1 cellular context compared by ENCODE assay signal in the genomic region with DNA sequence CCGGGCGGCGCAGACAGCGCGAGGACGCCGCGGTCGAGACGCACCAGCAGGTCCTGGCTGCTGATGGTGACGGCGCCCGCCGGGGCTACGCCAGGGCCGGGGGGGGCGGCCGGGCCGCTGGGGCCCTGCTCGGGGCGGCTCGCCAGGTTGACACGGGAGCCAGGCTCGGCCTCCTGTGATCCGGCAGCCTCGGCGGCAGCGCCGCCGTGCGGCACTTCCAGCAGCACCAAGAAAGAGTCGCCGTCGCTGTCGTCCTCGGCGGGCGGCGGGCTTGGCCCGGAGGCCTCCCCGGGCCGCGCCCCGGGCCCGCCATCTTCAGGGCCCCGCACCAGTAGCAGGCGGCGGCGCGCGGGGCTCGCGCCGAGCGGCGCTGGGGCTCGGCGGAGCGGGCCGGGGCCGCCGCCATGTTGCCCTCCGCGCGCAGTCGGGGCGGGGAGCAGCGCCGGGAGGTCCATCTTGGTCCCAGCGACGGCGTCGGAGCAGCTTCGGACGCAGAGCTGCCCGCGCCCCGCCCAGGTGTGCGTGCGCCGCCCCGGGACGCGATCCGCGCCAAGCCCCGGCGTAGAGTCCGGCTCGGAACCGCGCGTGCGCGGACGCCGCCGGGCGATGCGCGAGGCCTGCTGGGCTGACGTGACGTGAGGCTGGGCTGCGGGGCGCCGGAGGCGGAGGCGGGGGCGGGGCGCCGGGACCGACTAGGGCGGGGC.
TF ChIP-seq lines count a peak whose summit lies in the region.

A gene with protein sequence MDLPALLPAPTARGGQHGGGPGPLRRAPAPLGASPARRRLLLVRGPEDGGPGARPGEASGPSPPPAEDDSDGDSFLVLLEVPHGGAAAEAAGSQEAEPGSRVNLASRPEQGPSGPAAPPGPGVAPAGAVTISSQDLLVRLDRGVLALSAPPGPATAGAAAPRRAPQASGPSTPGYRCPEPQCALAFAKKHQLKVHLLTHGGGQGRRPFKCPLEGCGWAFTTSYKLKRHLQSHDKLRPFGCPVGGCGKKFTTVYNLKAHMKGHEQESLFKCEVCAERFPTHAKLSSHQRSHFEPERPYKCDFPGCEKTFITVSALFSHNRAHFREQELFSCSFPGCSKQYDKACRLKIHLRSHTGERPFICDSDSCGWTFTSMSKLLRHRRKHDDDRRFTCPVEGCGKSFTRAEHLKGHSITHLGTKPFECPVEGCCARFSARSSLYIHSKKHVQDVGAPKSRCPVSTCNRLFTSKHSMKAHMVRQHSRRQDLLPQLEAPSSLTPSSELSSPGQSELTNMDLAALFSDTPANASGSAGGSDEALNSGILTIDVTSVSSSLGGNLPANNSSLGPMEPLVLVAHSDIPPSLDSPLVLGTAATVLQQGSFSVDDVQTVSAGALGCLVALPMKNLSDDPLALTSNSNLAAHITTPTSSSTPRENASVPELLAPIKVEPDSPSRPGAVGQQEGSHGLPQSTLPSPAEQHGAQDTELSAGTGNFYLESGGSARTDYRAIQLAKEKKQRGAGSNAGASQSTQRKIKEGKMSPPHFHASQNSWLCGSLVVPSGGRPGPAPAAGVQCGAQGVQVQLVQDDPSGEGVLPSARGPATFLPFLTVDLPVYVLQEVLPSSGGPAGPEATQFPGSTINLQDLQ (minus strand): TSS at position 481 of the 704 bp plus-strand sequence. CDS start 26 bp downstream, at position 455.

TF ChIP-seq in HCT116, 20 proteins besides CTCF, POLR2A, EP300 and RAD21:
- TF ChIP-seq ZNF274 (IDR thresholded peaks at IDR 0.05; ENCODE audit: low read depth, low read length), result no peak
- TF ChIP-seq, protein P1, sequence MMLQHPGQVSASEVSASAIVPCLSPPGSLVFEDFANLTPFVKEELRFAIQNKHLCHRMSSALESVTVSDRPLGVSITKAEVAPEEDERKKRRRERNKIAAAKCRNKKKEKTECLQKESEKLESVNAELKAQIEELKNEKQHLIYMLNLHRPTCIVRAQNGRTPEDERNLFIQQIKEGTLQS (IDR thresholded peaks at IDR 0.05), result no peak
- TF ChIP-seq YY1 (IDR thresholded peaks at IDR 0.05; ENCODE audit: extremely low read depth, insufficient replicate concordance, low read depth, low read length), result peak; percentile 85
- TF ChIP-seq EGR1 (IDR thresholded peaks at IDR 0.05; ENCODE audit: low read depth), result no peak
- TF ChIP-seq EZH2 (IDR thresholded peaks at IDR 0.05), result no peak
- TF ChIP-seq, protein P2, sequence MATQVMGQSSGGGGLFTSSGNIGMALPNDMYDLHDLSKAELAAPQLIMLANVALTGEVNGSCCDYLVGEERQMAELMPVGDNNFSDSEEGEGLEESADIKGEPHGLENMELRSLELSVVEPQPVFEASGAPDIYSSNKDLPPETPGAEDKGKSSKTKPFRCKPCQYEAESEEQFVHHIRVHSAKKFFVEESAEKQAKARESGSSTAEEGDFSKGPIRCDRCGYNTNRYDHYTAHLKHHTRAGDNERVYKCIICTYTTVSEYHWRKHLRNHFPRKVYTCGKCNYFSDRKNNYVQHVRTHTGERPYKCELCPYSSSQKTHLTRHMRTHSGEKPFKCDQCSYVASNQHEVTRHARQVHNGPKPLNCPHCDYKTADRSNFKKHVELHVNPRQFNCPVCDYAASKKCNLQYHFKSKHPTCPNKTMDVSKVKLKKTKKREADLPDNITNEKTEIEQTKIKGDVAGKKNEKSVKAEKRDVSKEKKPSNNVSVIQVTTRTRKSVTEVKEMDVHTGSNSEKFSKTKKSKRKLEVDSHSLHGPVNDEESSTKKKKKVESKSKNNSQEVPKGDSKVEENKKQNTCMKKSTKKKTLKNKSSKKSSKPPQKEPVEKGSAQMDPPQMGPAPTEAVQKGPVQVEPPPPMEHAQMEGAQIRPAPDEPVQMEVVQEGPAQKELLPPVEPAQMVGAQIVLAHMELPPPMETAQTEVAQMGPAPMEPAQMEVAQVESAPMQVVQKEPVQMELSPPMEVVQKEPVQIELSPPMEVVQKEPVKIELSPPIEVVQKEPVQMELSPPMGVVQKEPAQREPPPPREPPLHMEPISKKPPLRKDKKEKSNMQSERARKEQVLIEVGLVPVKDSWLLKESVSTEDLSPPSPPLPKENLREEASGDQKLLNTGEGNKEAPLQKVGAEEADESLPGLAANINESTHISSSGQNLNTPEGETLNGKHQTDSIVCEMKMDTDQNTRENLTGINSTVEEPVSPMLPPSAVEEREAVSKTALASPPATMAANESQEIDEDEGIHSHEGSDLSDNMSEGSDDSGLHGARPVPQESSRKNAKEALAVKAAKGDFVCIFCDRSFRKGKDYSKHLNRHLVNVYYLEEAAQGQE (IDR thresholded peaks at IDR 0.05; ENCODE audit: low read depth), result no peak
- TF ChIP-seq ZFX (IDR thresholded peaks at IDR 0.05), result peak; percentile 95
- TF ChIP-seq, protein P3, sequence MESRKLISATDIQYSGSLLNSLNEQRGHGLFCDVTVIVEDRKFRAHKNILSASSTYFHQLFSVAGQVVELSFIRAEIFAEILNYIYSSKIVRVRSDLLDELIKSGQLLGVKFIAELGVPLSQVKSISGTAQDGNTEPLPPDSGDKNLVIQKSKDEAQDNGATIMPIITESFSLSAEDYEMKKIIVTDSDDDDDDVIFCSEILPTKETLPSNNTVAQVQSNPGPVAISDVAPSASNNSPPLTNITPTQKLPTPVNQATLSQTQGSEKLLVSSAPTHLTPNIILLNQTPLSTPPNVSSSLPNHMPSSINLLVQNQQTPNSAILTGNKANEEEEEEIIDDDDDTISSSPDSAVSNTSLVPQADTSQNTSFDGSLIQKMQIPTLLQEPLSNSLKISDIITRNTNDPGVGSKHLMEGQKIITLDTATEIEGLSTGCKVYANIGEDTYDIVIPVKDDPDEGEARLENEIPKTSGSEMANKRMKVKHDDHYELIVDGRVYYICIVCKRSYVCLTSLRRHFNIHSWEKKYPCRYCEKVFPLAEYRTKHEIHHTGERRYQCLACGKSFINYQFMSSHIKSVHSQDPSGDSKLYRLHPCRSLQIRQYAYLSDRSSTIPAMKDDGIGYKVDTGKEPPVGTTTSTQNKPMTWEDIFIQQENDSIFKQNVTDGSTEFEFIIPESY (IDR thresholded peaks at IDR 0.05; ENCODE audit: extremely low read depth, insufficient replicate concordance, low read length), result no peak
- TF ChIP-seq EZH2phosphoT487 (IDR thresholded peaks at IDR 0.05; ENCODE audit: borderline replicate concordance), result no peak
- no peak for TF ChIP-seq JUND (IDR thresholded peaks at IDR 0.05)
- TF ChIP-seq ELF1 (IDR thresholded peaks at IDR 0.05; ENCODE audit: borderline replicate concordance, low read depth), result no peak
- no peak for TF ChIP-seq CBX3 (IDR thresholded peaks at IDR 0.05; ENCODE audit: low read depth)
- TF ChIP-seq SRF (IDR thresholded peaks at IDR 0.05; ENCODE audit: low read depth), result no peak
- no peak for TF ChIP-seq SP1 (IDR thresholded peaks at IDR 0.05; ENCODE audit: low read depth)
- TF ChIP-seq POLR2AphosphoS5 (IDR thresholded peaks at IDR 0.05; ENCODE audit: low read depth, low read length), result peak; percentile 71; the same call in 1 of the 2 replicates
- TF ChIP-seq SIN3A (IDR thresholded peaks at IDR 0.05; ENCODE audit: low read depth), result peak; percentile 51; the same call in 1 of the 2 replicates
- peak; percentile 48 for TF ChIP-seq TCF7L2 (IDR thresholded peaks at IDR 0.05; ENCODE audit: borderline replicate concordance, extremely low read depth, insufficient read depth, insufficient read length)
- no peak for TF ChIP-seq FOSL1 (IDR thresholded peaks at IDR 0.05; ENCODE audit: low read depth)
- TF ChIP-seq CEBPB (IDR thresholded peaks at IDR 0.05; ENCODE audit: low read depth), result no peak
- TF ChIP-seq, protein P4, sequence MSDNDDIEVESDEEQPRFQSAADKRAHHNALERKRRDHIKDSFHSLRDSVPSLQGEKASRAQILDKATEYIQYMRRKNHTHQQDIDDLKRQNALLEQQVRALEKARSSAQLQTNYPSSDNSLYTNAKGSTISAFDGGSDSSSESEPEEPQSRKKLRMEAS (IDR thresholded peaks at IDR 0.05), result no peak; the same call in 1 of the 2 replicates
